Comparison of ENCODE assay signal across 21 cellular contexts in genomic region chr10:129743738-129744133, GRCh38.
DNase-seq lines count a peak whose midpoint lies in the region; ATAC-seq and TF ChIP-seq lines count a peak whose summit lies in the region.
"Had no signal": no experiment of that assay in that cellular context is flagged by ENCODE, and none has a peak within 500 bp of the region (broad histone marks: within the 10 kb centered on the region; RNA-seq: fewer than 3 reads in every experiment).

No MANE protein-coding gene starts in this region.

- H3K27me3 ChIP-seq in Peyer's patch (no peaks in the 10 kb centered on the region), spleen (replicated peaks in 1 of 7) (no peaks in the 10 kb centered on the region), smooth muscle cell (ENCODE audit: low read depth) (no peaks in the 10 kb centered on the region)
- H3K27me3 ChIP-seq: BLaER1, SJSA1 had no signal

- H3F3A ChIP-seq in smooth muscle cell (ENCODE audit: low read depth) = no peaks in the 10 kb centered on the region

- peaks cover 4% of the 10 kb centered on the region for H3K36me3 Mint-ChIP-seq in activated naive CD8-positive, alpha-beta T cell treated with anti-CD3 and anti-CD28 coated beads, Interleukin-2, amount 10 ng/mL, durations not matched to agents 7 days and 5 days
- H3K36me3 Mint-ChIP-seq in activated naive CD8-positive, alpha-beta T cell treated with anti-CD3 and anti-CD28 coated beads, Interleukin-2, amount 50 U/mL, for 24 hours (ENCODE audit: low read depth) = peaks cover 47% of the 10 kb centered on the region

- no peak overlapping the region for H3K4me3 Mint-ChIP-seq in activated naive CD8-positive, alpha-beta T cell treated with anti-CD3 and anti-CD28 coated beads, Interleukin-2, amount 10 ng/mL, durations not matched to agents 7 days and 5 days
- no peak overlapping the region for H3K4me3 Mint-ChIP-seq in activated naive CD8-positive, alpha-beta T cell treated with anti-CD3 and anti-CD28 coated beads, Interleukin-2, amount 50 U/mL, for 24 hours
- H3K4me3 Mint-ChIP-seq: CD4-positive, CD25-positive, alpha-beta regulatory T cell had no signal

- no peak overlapping the region for H3K4me3 ChIP-seq in Peyer's patch
- H3K4me3 ChIP-seq in spleen = no peak overlapping the region
- H3K4me3 ChIP-seq in smooth muscle cell = no peak overlapping the region
- H3K4me3 ChIP-seq: BLaER1, SJSA1 had no signal

- H4K20me1 ChIP-seq in smooth muscle cell (ENCODE audit: low read depth) = no peaks in the 10 kb centered on the region
- H4K20me1 ChIP-seq: BLaER1 had no signal

- no peaks in the 10 kb centered on the region for H3K79me2 ChIP-seq in smooth muscle cell (ENCODE audit: low read depth)

- H3K27me3 Mint-ChIP-seq in activated naive CD8-positive, alpha-beta T cell treated with anti-CD3 and anti-CD28 coated beads, Interleukin-2, amount 10 ng/mL, durations not matched to agents 7 days and 5 days = no peaks in the 10 kb centered on the region
- no peaks in the 10 kb centered on the region for H3K27me3 Mint-ChIP-seq in activated naive CD8-positive, alpha-beta T cell treated with anti-CD3 and anti-CD28 coated beads, Interleukin-2, amount 50 U/mL, for 24 hours
- H3K27me3 Mint-ChIP-seq: CD4-positive, CD25-positive, alpha-beta regulatory T cell had no signal

- H3K9me3 ChIP-seq in Peyer's patch (peaks cover 0 to 11% (median 1%) of the 10 kb centered on the region in 4 donors), spleen (peaks cover 11 to 63% (median 46%) of the 10 kb centered on the region in 8 donors), smooth muscle cell (replicated peaks; ENCODE audit: low read depth) (peaks cover 4% of the 10 kb centered on the region)

- peak; percentile 7 for DNase-seq in activated naive CD8-positive, alpha-beta T cell treated with anti-CD3 and anti-CD28 coated beads, Interleukin-2, amount 10 ng/mL, durations not matched to agents 7 days and 5 days
- no peak for DNase-seq in activated naive CD8-positive, alpha-beta T cell treated with anti-CD3 and anti-CD28 coated beads, Interleukin-2, amount 50 U/mL, for 24 hours
- peak in 2 of 3 donors; percentile 23 to 25 for DNase-seq in Peyer's patch
- DNase-seq in mesenteric fat pad (ENCODE audit: low spot score) = peak; percentile 53
- DNase-seq in spleen = peak; percentile 48
- no peak for DNase-seq in stimulated activated CD4-positive, alpha-beta T cell treated with anti-CD3 and anti-CD28 coated beads, Interleukin-2, amount 100 ng/mL, for 48 hours
- DNase-seq in smooth muscle cell (lab: John Stamatoyannopoulos, UW; ENCODE audit: unreplicated experiment) = no peak
- DNase-seq in NCI-H1417 treated with DMSO at 0.1 percent for 48 hours (lab: John Stamatoyannopoulos, UW) = no peak
- DNase-seq: CD4-positive, CD25-positive, alpha-beta regulatory T cell; KBM-7; MV-4-11; NCI-H1105; NCI-H2029; NCI-H446; NCI-H524 treated with DMSO at 0.1 percent for 48 hours; NCI-H82; NK-92 treated with Interleukin-12 subunit alpha and Interleukin-12 subunit beta, amount 100 ng/mL, for 24 hours; PC-3 had no signal

- no peak overlapping the region for H3K27ac Mint-ChIP-seq in activated naive CD8-positive, alpha-beta T cell treated with anti-CD3 and anti-CD28 coated beads, Interleukin-2, amount 10 ng/mL, durations not matched to agents 7 days and 5 days
- no peak overlapping the region for H3K27ac Mint-ChIP-seq in activated naive CD8-positive, alpha-beta T cell treated with anti-CD3 and anti-CD28 coated beads, Interleukin-2, amount 50 U/mL, for 24 hours
- H3K27ac Mint-ChIP-seq: CD4-positive, CD25-positive, alpha-beta regulatory T cell had no signal

- H3K9me3 Mint-ChIP-seq in activated naive CD8-positive, alpha-beta T cell treated with anti-CD3 and anti-CD28 coated beads, Interleukin-2, amount 10 ng/mL, durations not matched to agents 7 days and 5 days = peaks cover 19% of the 10 kb centered on the region
- H3K9me3 Mint-ChIP-seq in activated naive CD8-positive, alpha-beta T cell treated with anti-CD3 and anti-CD28 coated beads, Interleukin-2, amount 50 U/mL, for 24 hours = peaks cover 38% of the 10 kb centered on the region

- H2AFZ ChIP-seq in smooth muscle cell (ENCODE audit: low read depth) = no peak overlapping the region

- H3K27ac ChIP-seq in Peyer's patch (no peak overlapping the region), spleen (no peak overlapping the region), smooth muscle cell (ENCODE audit: low read depth) (no peak overlapping the region)
- H3K27ac ChIP-seq: SJSA1 had no signal

- WGBS in spleen, 5 donors = 95 to 98% (median 98%) methylated on average over 6 to 7 of the region's 7 CpGs
- WGBS in smooth muscle cell (ENCODE audit: low lambda C conversion rate) = 97% methylated on average over 7 of the region's 7 CpGs

- POLR2A ChIA-PET in activated naive CD8-positive, alpha-beta T cell treated with anti-CD3 and anti-CD28 coated beads, Interleukin-2, amount 10 ng/mL, durations not matched to agents 7 days and 5 days (lab: Charles Lee) = no interaction called here

- H3K4me1 ChIP-seq in Peyer's patch (no peaks in the 10 kb centered on the region), spleen (no peaks in the 10 kb centered on the region), smooth muscle cell (ENCODE audit: low read depth) (no peaks in the 10 kb centered on the region)
- H3K4me1 ChIP-seq: SJSA1 had no signal

- H3K4me2 ChIP-seq in smooth muscle cell = no peak overlapping the region

- no peak for ATAC-seq in activated naive CD8-positive, alpha-beta T cell treated with anti-CD3 and anti-CD28 coated beads, Interleukin-2, amount 10 ng/mL, durations not matched to agents 7 days and 5 days (ENCODE audit: low read depth)
- ATAC-seq in activated naive CD8-positive, alpha-beta T cell treated with anti-CD3 and anti-CD28 coated beads, Interleukin-2, amount 50 U/mL, for 24 hours = no peak
- ATAC-seq: PC-3, Right ventricle myocardium inferior had no signal

- TF ChIP-seq POLR2A in Peyer's patch (IDR thresholded peaks at IDR 0.05) = no peak
- no peak for TF ChIP-seq POLR2A in spleen (IDR thresholded peaks at IDR 0.05)

- no peak overlapping the region for H3K9ac ChIP-seq in smooth muscle cell (ENCODE audit: low read depth)
- H3K9ac ChIP-seq: BLaER1 had no signal

- no peaks in the 10 kb centered on the region for H3K4me1 Mint-ChIP-seq in activated naive CD8-positive, alpha-beta T cell treated with anti-CD3 and anti-CD28 coated beads, Interleukin-2, amount 10 ng/mL, durations not matched to agents 7 days and 5 days
- no peaks in the 10 kb centered on the region for H3K4me1 Mint-ChIP-seq in activated naive CD8-positive, alpha-beta T cell treated with anti-CD3 and anti-CD28 coated beads, Interleukin-2, amount 50 U/mL, for 24 hours
- H3K4me1 Mint-ChIP-seq: CD4-positive, CD25-positive, alpha-beta regulatory T cell had no signal

- no peak for TF ChIP-seq CTCF in Peyer's patch (IDR thresholded peaks at IDR 0.05)
- no peak for TF ChIP-seq CTCF in spleen (IDR thresholded peaks at IDR 0.05 in 8 of 11, conservative IDR thresholded peaks at IDR 0.05 in 3 of 11)
- no peak for TF ChIP-seq CTCF in smooth muscle cell (IDR thresholded peaks at IDR 0.05; ENCODE audit: borderline replicate concordance, insufficient read depth, poor library complexity, severe bottlenecking)

- H3K36me3 ChIP-seq in Peyer's patch (no peaks in the 10 kb centered on the region), spleen (peaks cover 0 to 20% (median 0%) of the 10 kb centered on the region in 6 donors), smooth muscle cell (ENCODE audit: low read depth) (no peaks in the 10 kb centered on the region)
- H3K36me3 ChIP-seq: SJSA1 had no signal

- intact Hi-C loops in spleen (cut with DNase I; ENCODE audit: low total_unique reads) = no loop called here

Comparison
In these comparisons a context has a peak if more than half of its experiments do, and no peak if none do; other contexts are left out.
1. DNase-seq: peak in activated naive CD8-positive, alpha-beta T cell treated with anti-CD3 and anti-CD28 coated beads, Interleukin-2, amount 10 ng/mL, durations not matched to agents 7 days and 5 days (single experiment), Peyer's patch (2 of 3), mesenteric fat pad (single experiment) and spleen (single experiment); none in activated naive CD8-positive, alpha-beta T cell treated with anti-CD3 and anti-CD28 coated beads, Interleukin-2, amount 50 U/mL, for 24 hours (single experiment), stimulated activated CD4-positive, alpha-beta T cell treated with anti-CD3 and anti-CD28 coated beads, Interleukin-2, amount 100 ng/mL, for 48 hours (0 of 2), smooth muscle cell (single experiment) and NCI-H1417 treated with DMSO at 0.1 percent for 48 hours (single experiment).